ENCODE assay signal across 15 cellular contexts in genomic region chr6:146884728-146885127, GRCh38.
DNase-seq lines count a peak whose midpoint lies in the region; ATAC-seq lines count a peak whose summit lies in the region.
"Had no signal": no experiment of that assay in that cellular context is flagged by ENCODE, and none has a peak within 500 bp of the region (broad histone marks: within the 10 kb centered on the region; RNA-seq: fewer than 3 reads in every experiment).

No MANE protein-coding gene starts in this region.

- H2BK12ac ChIP-seq in trophoblast cell (ENCODE audit: low read length): no peak overlapping the region

- intact Hi-C loops in activated T-helper 2 cell treated with anti-CD3 and anti-CD28 coated beads, Interferon-gamma antibody, Interleukin-2, Interleukin-4, amounts not matched to agents 10 μg/mL and 5 μg/mL and 100 μg/mL, durations not matched to agents 14 hours and 24 hours and 36 hours (cut with micrococcal nuclease): no loop called here

- H3K27ac Mint-ChIP-seq in activated T-helper 2 cell treated with anti-CD3 and anti-CD28 coated beads, Interferon-gamma antibody, Interleukin-2, Interleukin-4, amounts not matched to agents 10 μg/mL and 5 μg/mL and 100 μg/mL, durations not matched to agents 14 hours and 24 hours and 36 hours: no peak overlapping the region
- H3K27ac Mint-ChIP-seq: activated naive CD4-positive, alpha-beta T cell treated with anti-CD3 and anti-CD28 coated beads, Interleukin-2, amount 50 U/mL, for 72 hours; stimulated activated memory B cell treated with anti-CD40 and anti-IgM and Interleukin-4, amounts not matched to agents 10 μg/mL and 1 μg/mL and 100 μg/mL, for 72 hours; T-helper 1 cell treated with Interleukin-12 subunit alpha and Interleukin-12 subunit beta and Interleukin-4 antibody, amounts not matched to agents 30 μg/mL and 1 μg/mL, for 36 hours had no signal

- H3K4me1 ChIP-seq in trophoblast cell (ENCODE audit: control insufficient read depth in 1 of 2, insufficient read depth in 2 of 2, low read length in 2 of 2): peaks cover 2 to 4% of the 10 kb centered on the region in 2 experiments
- H3K4me1 ChIP-seq: HAP-1 had no signal

- ATAC-seq in GM19324 (IDR thresholded peaks at IDR 0.05; ENCODE audit: low FRiP score, unreplicated experiment) (peak; percentile 81), HG02970 (IDR thresholded peaks at IDR 0.05; ENCODE audit: low FRiP score, unreplicated experiment) (peak; percentile 82), HG02870 (IDR thresholded peaks at IDR 0.05; ENCODE audit: unreplicated experiment) (no peak)
- ATAC-seq: activated naive CD4-positive, alpha-beta T cell treated with anti-CD3 and anti-CD28 coated beads, Interleukin-2, amount 50 U/mL, for 72 hours; stimulated activated memory B cell treated with anti-CD40 and anti-IgM and Interleukin-4, amounts not matched to agents 10 μg/mL and 1 μg/mL and 100 μg/mL, for 72 hours had no signal

- H3K9me3 ChIP-seq in trophoblast cell (ENCODE audit: insufficient read depth, low read depth, low read length): no peaks in the 10 kb centered on the region
- H3K9me3 ChIP-seq: HAP-1 had no signal

- WGBS in trophoblast cell (ENCODE audit: extremely low coverage, insufficient coverage, insufficient read length): no CpG with 5 or more reads among the region's 2 CpGs

- no peaks in the 10 kb centered on the region for H3K36me3 Mint-ChIP-seq in activated T-helper 2 cell treated with anti-CD3 and anti-CD28 coated beads, Interferon-gamma antibody, Interleukin-2, Interleukin-4, amounts not matched to agents 10 μg/mL and 5 μg/mL and 100 μg/mL, durations not matched to agents 14 hours and 24 hours and 36 hours (ENCODE audit: low read depth)
- H3K36me3 Mint-ChIP-seq: activated naive CD4-positive, alpha-beta T cell treated with anti-CD3 and anti-CD28 coated beads, Interleukin-2, amount 50 U/mL, for 72 hours; stimulated activated memory B cell treated with anti-CD40 and anti-IgM and Interleukin-4, amounts not matched to agents 10 μg/mL and 1 μg/mL and 100 μg/mL, for 72 hours had no signal

- no peaks in the 10 kb centered on the region for H3K36me3 ChIP-seq in trophoblast cell (ENCODE audit: control insufficient read depth in 1 of 2, insufficient read depth in 2 of 2, low read length in 2 of 2)
- H3K36me3 ChIP-seq: HAP-1 had no signal

- no peak overlapping the region for H3K27ac ChIP-seq in trophoblast cell (ENCODE audit: low read depth, low read length)

- DNase-seq in HuH-7.5 (ENCODE audit: low spot score) (peak; percentile 43), renal cortical epithelial cell (ENCODE audit: low read depth) (peak; percentile 89), trophoblast cell (no peak)
- DNase-seq in activated T-helper 2 cell treated with anti-CD3 and anti-CD28 coated beads, Interferon-gamma antibody, Interleukin-2, Interleukin-4, amounts not matched to agents 10 μg/mL and 5 μg/mL and 100 μg/mL, durations not matched to agents 14 hours and 24 hours and 36 hours (ENCODE audit: low spot score): no peak
- DNase-seq: activated CD4-positive, alpha-beta T cell treated with anti-CD3 and anti-CD28 coated beads, Interleukin-2, amount 50 U/mL, for 48 hours; islet precursor cell; KBM-7; NCI-H2081 treated with DMSO at 0.1 percent for 48 hours had no signal

- H2AFZ ChIP-seq in trophoblast cell (ENCODE audit: insufficient read depth, low read length, poor library complexity): no peak overlapping the region

- no peaks in the 10 kb centered on the region for H3K79me2 ChIP-seq in trophoblast cell (ENCODE audit: control insufficient read depth, insufficient read depth, low read length, poor library complexity)

- H4K91ac ChIP-seq in trophoblast cell (ENCODE audit: low read depth, low read length): no peak overlapping the region

- no peak overlapping the region for H2AK5ac ChIP-seq in trophoblast cell (ENCODE audit: low read length)

- no peak overlapping the region for H3K9ac ChIP-seq in trophoblast cell (ENCODE audit: low read length)

- H3K4me1 Mint-ChIP-seq in activated T-helper 2 cell treated with anti-CD3 and anti-CD28 coated beads, Interferon-gamma antibody, Interleukin-2, Interleukin-4, amounts not matched to agents 10 μg/mL and 5 μg/mL and 100 μg/mL, durations not matched to agents 14 hours and 24 hours and 36 hours (ENCODE audit: low read depth): no peaks in the 10 kb centered on the region
- H3K4me1 Mint-ChIP-seq: stimulated activated memory B cell treated with anti-CD40 and anti-IgM and Interleukin-4, amounts not matched to agents 10 μg/mL and 1 μg/mL and 100 μg/mL, for 72 hours had no signal

- no peak overlapping the region for H3K4me3 Mint-ChIP-seq in activated T-helper 2 cell treated with anti-CD3 and anti-CD28 coated beads, Interferon-gamma antibody, Interleukin-2, Interleukin-4, amounts not matched to agents 10 μg/mL and 5 μg/mL and 100 μg/mL, durations not matched to agents 14 hours and 24 hours and 36 hours (ENCODE audit: low read depth)
- H3K4me3 Mint-ChIP-seq: stimulated activated memory B cell treated with anti-CD40 and anti-IgM and Interleukin-4, amounts not matched to agents 10 μg/mL and 1 μg/mL and 100 μg/mL, for 72 hours; T-helper 1 cell treated with Interleukin-12 subunit alpha and Interleukin-12 subunit beta and Interleukin-4 antibody, amounts not matched to agents 30 μg/mL and 1 μg/mL, for 36 hours had no signal

- H3K18ac ChIP-seq in trophoblast cell (ENCODE audit: low read length): no peak overlapping the region

- no peaks in the 10 kb centered on the region for H3K9me3 Mint-ChIP-seq in activated T-helper 2 cell treated with anti-CD3 and anti-CD28 coated beads, Interferon-gamma antibody, Interleukin-2, Interleukin-4, amounts not matched to agents 10 μg/mL and 5 μg/mL and 100 μg/mL, durations not matched to agents 14 hours and 24 hours and 36 hours
- H3K9me3 Mint-ChIP-seq: activated naive CD4-positive, alpha-beta T cell treated with anti-CD3 and anti-CD28 coated beads, Interleukin-2, amount 50 U/mL, for 72 hours; stimulated activated memory B cell treated with anti-CD40 and anti-IgM and Interleukin-4, amounts not matched to agents 10 μg/mL and 1 μg/mL and 100 μg/mL, for 72 hours had no signal

- no peak overlapping the region for H2BK120ac ChIP-seq in trophoblast cell (ENCODE audit: insufficient read depth, low read length, poor library complexity)

- H4K12ac ChIP-seq in trophoblast cell (ENCODE audit: low read depth, low read length): no peak overlapping the region

- no peak overlapping the region for H2BK5ac ChIP-seq in trophoblast cell (ENCODE audit: low read depth, low read length, poor library complexity)

- no peaks in the 10 kb centered on the region for H3K27me3 Mint-ChIP-seq in activated T-helper 2 cell treated with anti-CD3 and anti-CD28 coated beads, Interferon-gamma antibody, Interleukin-2, Interleukin-4, amounts not matched to agents 10 μg/mL and 5 μg/mL and 100 μg/mL, durations not matched to agents 14 hours and 24 hours and 36 hours (ENCODE audit: low read depth)

- no peak overlapping the region for H3K4me3 ChIP-seq in trophoblast cell (ENCODE audit: low read depth, low read length)
- H3K4me3 ChIP-seq: HAP-1 had no signal

- no peaks in the 10 kb centered on the region for H3K79me1 ChIP-seq in trophoblast cell (ENCODE audit: low read length)

- H4K8ac ChIP-seq in trophoblast cell (ENCODE audit: low read depth, low read length): no peak overlapping the region

- no peak overlapping the region for H3K23ac ChIP-seq in trophoblast cell (ENCODE audit: low read length)

- no peak overlapping the region for H3K14ac ChIP-seq in trophoblast cell (ENCODE audit: low read length)

- H3K4me2 ChIP-seq in trophoblast cell (ENCODE audit: low read length): no peak overlapping the region

- H3K4ac ChIP-seq in trophoblast cell (ENCODE audit: low read depth, low read length): no peak overlapping the region

- H3K27me3 ChIP-seq in trophoblast cell (ENCODE audit: insufficient read depth, low read length): no peaks in the 10 kb centered on the region

Comparison
In these comparisons a context has a peak if more than half of its experiments do, and no peak if none do; other contexts are left out.
1. DNase-seq: peak in HuH-7.5 (single experiment) and renal cortical epithelial cell (single experiment); none in activated T-helper 2 cell treated with anti-CD3 and anti-CD28 coated beads, Interferon-gamma antibody, Interleukin-2, Interleukin-4, amounts not matched to agents 10 μg/mL and 5 μg/mL and 100 μg/mL, durations not matched to agents 14 hours and 24 hours and 36 hours (single experiment) and trophoblast cell (0 of 2).